Comparison of ENCODE assay signal across 1 cellular context in genomic region chr22:31496735-31497146, GRCh38.
TF ChIP-seq lines count a peak whose summit lies in the region.

No MANE protein-coding gene starts in this region.

TF ChIP-seq in HEK293, 187 proteins besides CTCF, POLR2A, EP300 and RAD21 (continued from another document and continues in another):
- TF ChIP-seq HIC1 (tag by site-specific recombination; IDR thresholded peaks at IDR 0.05) (peak; percentile 70), ZNF214 (tag by site-specific recombination; IDR thresholded peaks at IDR 0.05; ENCODE audit: borderline replicate concordance) (no peak), ZNF157 (tag by site-specific recombination; IDR thresholded peaks at IDR 0.05) (no peak), ZSCAN4 (tag by site-specific recombination; IDR thresholded peaks at IDR 0.05) (no peak), ZNF692 (tag by site-specific recombination; IDR thresholded peaks at IDR 0.05) (no peak), ZNF184 (tag by site-specific recombination; IDR thresholded peaks at IDR 0.05) (0 out of 2 replicates have a peak, but pooled peaks have one; percentile 9), ZNF600 (tag by site-specific recombination; IDR thresholded peaks at IDR 0.05) (no peak), ZNF350 (tag by site-specific recombination; IDR thresholded peaks at IDR 0.05) (no peak), SP2 (tag by site-specific recombination; IDR thresholded peaks at IDR 0.05) (no peak), SP7 (tag by site-specific recombination; IDR thresholded peaks at IDR 0.05) (no peak), ZNF174 (tag by site-specific recombination; IDR thresholded peaks at IDR 0.05) (no peak), KLF10 (tag by site-specific recombination; IDR thresholded peaks at IDR 0.05) (no peak), MEIS1 (CRISPR knock-in tag; IDR thresholded peaks at IDR 0.05; ENCODE audit: borderline replicate concordance) (no peak), ZBTB11 (tag by site-specific recombination; conservative IDR thresholded peaks at IDR 0.05; ENCODE audit: low read depth) (peak; percentile 19; the same call in 1 of the 2 replicates), ZFP69B (tag by site-specific recombination; IDR thresholded peaks at IDR 0.05) (no peak), PRDM2 (tag by site-specific recombination; IDR thresholded peaks at IDR 0.05; ENCODE audit: borderline replicate concordance) (no peak), ZNF335 (tag by site-specific recombination; conservative IDR thresholded peaks at IDR 0.05) (peak; percentile 86), ZNF654 (tag by site-specific recombination; IDR thresholded peaks at IDR 0.05; ENCODE audit: low read depth) (no peak), ZNF518A (tag by site-specific recombination; conservative IDR thresholded peaks at IDR 0.05; ENCODE audit: low read depth) (no peak), ZNF660 (tag by site-specific recombination; IDR thresholded peaks at IDR 0.05) (no peak), ZNF433 (tag by site-specific recombination; IDR thresholded peaks at IDR 0.05; ENCODE audit: low read depth) (no peak), ZNF16 (tag by site-specific recombination; IDR thresholded peaks at IDR 0.05; ENCODE audit: low read depth) (no peak), HOXA7 (CRISPR knock-in tag; IDR thresholded peaks at IDR 0.05; ENCODE audit: borderline replicate concordance) (no peak), ZNF18 (tag by site-specific recombination; IDR thresholded peaks at IDR 0.05) (no peak), SCRT1 (tag by site-specific recombination; IDR thresholded peaks at IDR 0.05; ENCODE audit: borderline replicate concordance) (no peak), ZBTB48 (tag by site-specific recombination; IDR thresholded peaks at IDR 0.05) (no peak), ZNF645 (tag by site-specific recombination; IDR thresholded peaks at IDR 0.05) (no peak), HOXD13 (CRISPR knock-in tag; IDR thresholded peaks at IDR 0.05; ENCODE audit: borderline replicate concordance) (no peak; the same call in 1 of the 2 replicates), ZNF37A (tag by site-specific recombination; IDR thresholded peaks at IDR 0.05) (no peak)
